ENCODE assay signal across 20 cellular contexts in genomic region chr10:34139559-34139958, GRCh38.
DNase-seq lines count a peak whose midpoint lies in the region; ATAC-seq and TF ChIP-seq lines count a peak whose summit lies in the region.
"Had no signal": no experiment of that assay in that cellular context is flagged by ENCODE, and none has a peak within 500 bp of the region (broad histone marks: within the 10 kb centered on the region; RNA-seq: fewer than 3 reads in every experiment).

No MANE protein-coding gene starts in this region.

- H3K36me3 ChIP-seq in GM23248 (ENCODE audit: low read depth): no peaks in the 10 kb centered on the region
- no peaks in the 10 kb centered on the region for H3K36me3 ChIP-seq in osteoblast (ENCODE audit: insufficient read depth, low read length)
- H3K36me3 ChIP-seq in testis (ENCODE audit: low read depth, missing control alignments): no peaks in the 10 kb centered on the region
- H3K36me3 ChIP-seq: BLaER1, left lung had no signal

- H2AFZ ChIP-seq in GM23248 (no peak overlapping the region), osteoblast (ENCODE audit: low read length) (no peak overlapping the region)

- DNase-seq in GM23248 (peak; percentile 13), NCI-H69 (lab: John Stamatoyannopoulos, UW) (peak; percentile 77), choroid plexus epithelial cell (ENCODE audit: low read depth) (peak; percentile 68), osteoblast (ENCODE audit: insufficient read length, low spot score, missing footprints) (peak; percentile 11), testis (no peak), globus pallidus (ENCODE audit: low spot score) (no peak), SHP77 treated with DMSO at 0.1 percent for 48 hours (lab: John Stamatoyannopoulos, UW) (no peak)
- DNase-seq: activated CD8-positive, alpha-beta memory T cell treated with anti-CD3 and anti-CD28 coated beads, Interleukin-2, amount 50 U/mL, for 48 hours; activated naive CD4-positive, alpha-beta T cell treated with anti-CD3 and anti-CD28 coated beads for 36 hours; body of pancreas; DMS153; dorsolateral prefrontal cortex; left lung; NCI-H1048; T-helper 9 cell had no signal

- no peaks in the 10 kb centered on the region for H4K20me1 ChIP-seq in GM23248 (ENCODE audit: insufficient read depth)
- no peaks in the 10 kb centered on the region for H4K20me1 ChIP-seq in osteoblast (ENCODE audit: insufficient read depth, low read length)
- H4K20me1 ChIP-seq: BLaER1 had no signal

- H3K4me1 ChIP-seq in GM23248 (ENCODE audit: insufficient read depth) (no peaks in the 10 kb centered on the region), osteoblast (ENCODE audit: insufficient read depth, low read length) (peaks cover 5% of the 10 kb centered on the region), testis (no peaks in the 10 kb centered on the region)
- H3K4me1 ChIP-seq: left lung had no signal

- H3K79me2 ChIP-seq in GM23248 (ENCODE audit: insufficient read depth) (no peaks in the 10 kb centered on the region), osteoblast (ENCODE audit: insufficient read depth, low read length) (no peaks in the 10 kb centered on the region)

- H3K9me2 ChIP-seq in GM23248 (ENCODE audit: insufficient read depth): no peaks in the 10 kb centered on the region

- intact Hi-C loops in testis (cut with DNase I; ENCODE audit: low total_unique reads): no loop called here

- no peaks in the 10 kb centered on the region for H3F3A ChIP-seq in GM23248 (ENCODE audit: insufficient read depth)

- in situ Hi-C loops in GM23248 (cut with MboI): no loop called here

- ATAC-seq in HG02938 (IDR thresholded peaks at IDR 0.05; ENCODE audit: unreplicated experiment): no peak
- ATAC-seq: body of pancreas; esophagus mucosa; HCT116; left lung; stimulated activated memory B cell treated with anti-CD40 and anti-IgM and Interleukin-4, amounts not matched to agents 10 μg/mL and 1 μg/mL and 100 μg/mL, for 72 hours had no signal

- TF ChIP-seq POLR2A in testis (IDR thresholded peaks at IDR 0.05): no peak

- no peak overlapping the region for H3K9ac ChIP-seq in GM23248
- H3K9ac ChIP-seq: BLaER1 had no signal

- H3K27me3 ChIP-seq in GM23248 (replicated peaks; ENCODE audit: insufficient read depth) (no peaks in the 10 kb centered on the region), osteoblast (ENCODE audit: insufficient read depth, low read length) (no peaks in the 10 kb centered on the region), testis (no peaks in the 10 kb centered on the region)
- H3K27me3 ChIP-seq: BLaER1, body of pancreas, left lung had no signal

- H3K9me3 ChIP-seq in GM23248 (ENCODE audit: low read depth): no peaks in the 10 kb centered on the region
- no peaks in the 10 kb centered on the region for H3K9me3 ChIP-seq in osteoblast (ENCODE audit: low read depth, low read length)
- H3K9me3 ChIP-seq in testis: no peaks in the 10 kb centered on the region
- H3K9me3 ChIP-seq: BLaER1, body of pancreas, left lung had no signal

- H3K4me2 ChIP-seq in GM23248 (ENCODE audit: unreplicated experiment) (no peak overlapping the region), osteoblast (ENCODE audit: insufficient read depth, low read length) (no peak overlapping the region)
- H3K4me2 ChIP-seq: BLaER1 had no signal

- no peak overlapping the region for H3K4me3 ChIP-seq in GM23248
- no peak overlapping the region for H3K4me3 ChIP-seq in choroid plexus epithelial cell (ENCODE audit: low read depth, low read length)
- H3K4me3 ChIP-seq in osteoblast (ENCODE audit: insufficient read depth, low read length): no peak overlapping the region
- no peak overlapping the region for H3K4me3 ChIP-seq in testis
- H3K4me3 ChIP-seq: BLaER1, body of pancreas, dorsolateral prefrontal cortex, left lung had no signal

- H3K27ac ChIP-seq in GM23248: no peak overlapping the region
- no peak overlapping the region for H3K27ac ChIP-seq in osteoblast (ENCODE audit: low read depth, low read length)
- no peak overlapping the region for H3K27ac ChIP-seq in testis
- H3K27ac ChIP-seq: BLaER1, dorsolateral prefrontal cortex, left lung had no signal

- TF ChIP-seq CTCF in choroid plexus epithelial cell (conservative IDR thresholded peaks at IDR 0.05; ENCODE audit: low read depth, low read length) (no peak), osteoblast (IDR thresholded peaks at IDR 0.05; ENCODE audit: extremely low read depth, low read depth, low read length) (no peak), testis (IDR thresholded peaks at IDR 0.05) (no peak)

- WGBS in GM23248 (ENCODE audit: low coverage in 1 of 2, low lambda C conversion rate in 2 of 2, missing lambda C conversion rate in 2 of 2), 2 experiments: 72 to 85% methylated on average over 3 of the region's 3 CpGs
- 91 to 96% methylated on average over 3 of the region's 3 CpGs for WGBS in testis, 2 donors

Comparison
In these comparisons a context has a peak if more than half of its experiments do, and no peak if none do; other contexts are left out.
1. DNase-seq: peak in GM23248 (single experiment), NCI-H69 (single experiment), choroid plexus epithelial cell (single experiment) and osteoblast (single experiment); none in testis (single experiment), globus pallidus (single experiment) and SHP77 treated with DMSO at 0.1 percent for 48 hours (single experiment).